In genomic region chr10:67790534-67791408, GRCh38 we compare ENCODE assay signal across 8 cellular contexts. TPM values are rescaled to one million over a fixed set of nuclear protein-coding genes. Genes with fewer than 3 reads are reported as not detected.
DNase-seq lines count a peak whose midpoint lies in the region; ATAC-seq, FAIRE-seq and TF ChIP-seq lines count a peak whose summit lies in the region.

No MANE protein-coding gene starts in this region.

- no peak for TF ChIP-seq POLR2A in H54 (IDR thresholded peaks at IDR 0.05; ENCODE audit: low read depth, low read length)

- no peak for FAIRE-seq in H54 (lab: Jason Lieb, UNC)

- peak; percentile 41 for ATAC-seq in GM21367 (IDR thresholded peaks at IDR 0.05; ENCODE audit: unreplicated experiment)

- DNase-seq in AG08395 (ENCODE audit: low spot score) (peak; percentile 4), NOMO-1 treated with dmso at 0.1 percent for 144 hours (lab: John Stamatoyannopoulos, UW; ENCODE audit: unreplicated experiment) (peak; percentile 9), cerebellum (ENCODE audit: low spot score) (peak; percentile 53), dermis blood vessel endothelial cell (no peak), mucosa of gallbladder (ENCODE audit: low spot score) (no peak), H54 (ENCODE audit: insufficient read length, low spot score) (no peak), SHP77 (lab: John Stamatoyannopoulos, UW) (no peak)

RNA-seq across cellular contexts. Expression of gene DNAJC12, which starts 47.2 kb away (rescaled TPM):
- total RNA-seq in cerebellum (12.3 TPM), dermis blood vessel endothelial cell (3.9 and 4.1 TPM in 2 replicates), mucosa of gallbladder (11.7 TPM)

Comparison
In these comparisons a context has a peak if more than half of its experiments do, and no peak if none do; other contexts are left out.
1. DNase-seq: peak in AG08395 (single experiment), NOMO-1 treated with dmso at 0.1 percent for 144 hours (single experiment) and cerebellum (single experiment); none in dermis blood vessel endothelial cell (single experiment), mucosa of gallbladder (single experiment), H54 (single experiment) and SHP77 (0 of 2).